Comparison of ENCODE assay signal across 9 cellular contexts in genomic region chr9:4077499-4078102, GRCh38.
DNase-seq lines count a peak whose midpoint lies in the region; ATAC-seq and TF ChIP-seq lines count a peak whose summit lies in the region.
"Had no signal": no experiment of that assay in that cellular context is flagged by ENCODE, and none has a peak within 500 bp of the region (broad histone marks: within the 10 kb centered on the region; RNA-seq: fewer than 3 reads in every experiment).

No MANE protein-coding gene starts in this region.

- 26 to 36% methylated on average over 6 of the region's 6 CpGs for WGBS in testis, 2 donors

- no peaks in the 10 kb centered on the region; the same call in 1 of the 2 replicates for H3K4me1 Mint-ChIP-seq in WTC11

- no peak overlapping the region for H3K4me3 Mint-ChIP-seq in WTC11
- H3K4me3 Mint-ChIP-seq: stimulated activated naive CD8-positive, alpha-beta T cell treated with anti-CD3 and anti-CD28 coated beads, Interleukin-15, Interleukin-2, amounts not matched to agents 100 ng/mL and 50 ng/mL, for 24 hours had no signal

- TF ChIP-seq POLR2A in testis (IDR thresholded peaks at IDR 0.05), result no peak

- no peak overlapping the region for H3K27ac Mint-ChIP-seq in WTC11
- H3K27ac Mint-ChIP-seq: stimulated activated naive CD8-positive, alpha-beta T cell treated with anti-CD3 and anti-CD28 coated beads, Interleukin-15, Interleukin-2, amounts not matched to agents 100 ng/mL and 50 ng/mL, for 24 hours had no signal

- H3K9me3 ChIP-seq in mucosa of descending colon (no peaks in the 10 kb centered on the region), testis (no peaks in the 10 kb centered on the region)

- POLR2A ChIA-PET in WTC11 (lab: Charles Lee), result no interaction called here

- H3K36me3 ChIP-seq in GM06990 (ENCODE audit: control insufficient read depth, insufficient read depth, low read length) (no peaks in the 10 kb centered on the region), mucosa of descending colon (ENCODE audit: low read depth) (no peaks in the 10 kb centered on the region), testis (ENCODE audit: low read depth, missing control alignments) (no peaks in the 10 kb centered on the region)

- peak overlapping the region in 1 of 2 donors; percentile 1 for H3K27ac ChIP-seq in testis

- ATAC-seq in WTC11 (peak; percentile 73), mucosa of descending colon (peak; percentile 96), GM21526 (IDR thresholded peaks at IDR 0.05; ENCODE audit: low FRiP score, unreplicated experiment) (no peak)

- TF ChIP-seq CTCF in GM06990 (IDR thresholded peaks at IDR 0.05; ENCODE audit: insufficient read depth, low read length, poor library complexity, severe bottlenecking) (peak; percentile 87), WTC11 (IDR thresholded peaks at IDR 0.05) (peak; percentile 60), mucosa of descending colon (IDR thresholded peaks at IDR 0.05) (peak; percentile 53), testis (IDR thresholded peaks at IDR 0.05) (peak; percentile 48 to 60 (median 58))

- H3K36me3 Mint-ChIP-seq in WTC11, result no peaks in the 10 kb centered on the region

- DNase-seq in GM06990 (ENCODE audit: extremely low read depth, insufficient read length) (no peak), HUDEP-2 (lab: John Stamatoyannopoulos, UW; ENCODE audit: unreplicated experiment in 76 of 76) (peak in 50 of 76 experiments; percentile 2 to 60 (median 33)), WTC11 (ENCODE audit: low spot score) (peak; percentile 85), mucosa of descending colon (peak; percentile 80 to 93 (median 88)), testis (peak; percentile 92), NOMO-1 treated with DMSO at 0.1 percent for 48 hours (lab: John Stamatoyannopoulos, UW; ENCODE audit: unreplicated experiment) (no peak)
- DNase-seq in effector CD8-positive, alpha-beta T cell (lab: John Stamatoyannopoulos, UW), result peak; percentile 3

- H3K4me3 ChIP-seq in GM06990 (replicated peaks; ENCODE audit: low read depth, low read length), result no peak overlapping the region
- no peak overlapping the region for H3K4me3 ChIP-seq in mucosa of descending colon
- H3K4me3 ChIP-seq in testis, result no peak overlapping the region

- H3K27me3 ChIP-seq in GM06990 (replicated peaks; ENCODE audit: control insufficient read depth, insufficient read depth, low read length) (no peaks in the 10 kb centered on the region), testis (no peaks in the 10 kb centered on the region)

- CTCF ChIA-PET in WTC11 (lab: Charles Lee), result interaction anchor here (0.6 to 2.0 kb wide), 23 partner anchors 9 to 616 kb away, joined by 3 to 8 read pairs (median 4); no protein-coding TSS in a partner anchor

- H3K4me1 ChIP-seq in mucosa of descending colon (ENCODE audit: low read depth), result no peaks in the 10 kb centered on the region
- H3K4me1 ChIP-seq in testis, result peaks cover 10% of the 10 kb centered on the region

- no peaks in the 10 kb centered on the region; the same call in 1 of the 2 replicates for H3K9me3 Mint-ChIP-seq in WTC11
- H3K9me3 Mint-ChIP-seq: stimulated activated naive CD8-positive, alpha-beta T cell treated with anti-CD3 and anti-CD28 coated beads, Interleukin-15, Interleukin-2, amounts not matched to agents 100 ng/mL and 50 ng/mL, for 24 hours had no signal

- no peaks in the 10 kb centered on the region for H3K27me3 Mint-ChIP-seq in WTC11 (ENCODE audit: low read depth)

- intact Hi-C loops in mucosa of descending colon (cut with DNase I, micrococcal nuclease) (no loop called here), testis (cut with DNase I; ENCODE audit: low total_unique reads) (no loop called here)

TF ChIP-seq in WTC11, 78 proteins besides CTCF, POLR2A, EP300 and RAD21:
- TF ChIP-seq ZNF423 (CRISPR knock-in tag; IDR thresholded peaks at IDR 0.05), result no peak
- TF ChIP-seq JAZF1 (CRISPR knock-in tag; IDR thresholded peaks at IDR 0.05), result no peak
- TF ChIP-seq RELA (CRISPR knock-in tag; IDR thresholded peaks at IDR 0.05; ENCODE audit: borderline replicate concordance), result no peak
- TF ChIP-seq IRF1 (CRISPR knock-in tag; IDR thresholded peaks at IDR 0.05), result no peak
- no peak for TF ChIP-seq MXD4 (CRISPR knock-in tag; IDR thresholded peaks at IDR 0.05; ENCODE audit: borderline replicate concordance)
- TF ChIP-seq ZNF416 (CRISPR knock-in tag; IDR thresholded peaks at IDR 0.05), result no peak
- no peak for TF ChIP-seq ARID4B (CRISPR knock-in tag; IDR thresholded peaks at IDR 0.05; ENCODE audit: borderline replicate concordance)
- TF ChIP-seq AFF4 (CRISPR knock-in tag; IDR thresholded peaks at IDR 0.05; ENCODE audit: borderline replicate concordance), result no peak
- TF ChIP-seq GRHL2 (CRISPR knock-in tag; IDR thresholded peaks at IDR 0.05; ENCODE audit: insufficient replicate concordance, severe bottlenecking), result no peak
- no peak for TF ChIP-seq KAT7 (CRISPR knock-in tag; IDR thresholded peaks at IDR 0.05; ENCODE audit: borderline replicate concordance)
- no peak for TF ChIP-seq GABPB1 (CRISPR knock-in tag; IDR thresholded peaks at IDR 0.05)
- TF ChIP-seq USF1 (CRISPR knock-in tag; IDR thresholded peaks at IDR 0.05), result no peak
TF ChIP-seq in WTC11: peak in this region for 0.

Comparison
In these comparisons a context has a peak if more than half of its experiments do, and no peak if none do; other contexts are left out.
1. DNase-seq: peak in HUDEP-2 (50 of 76), WTC11 (single experiment), effector CD8-positive, alpha-beta T cell (single experiment), mucosa of descending colon (3 of 3) and testis (single experiment); none in GM06990 (single experiment) and NOMO-1 treated with DMSO at 0.1 percent for 48 hours (single experiment).
2. Peak in every context shown above with its lines, with median percentiles within 50 percentile points of each other: CTCF ChIP-seq.